ENCODE assay signal across 8 cellular contexts in genomic region chr19:45927565-45928261, GRCh38. TPM values are rescaled to one million over a fixed set of nuclear protein-coding genes. Genes with fewer than 3 reads are reported as not detected.
DNase-seq lines count a peak whose midpoint lies in the region; ATAC-seq and TF ChIP-seq lines count a peak whose summit lies in the region.

No MANE protein-coding gene starts in this region.

- ATAC-seq in HG03520 (IDR thresholded peaks at IDR 0.05; ENCODE audit: unreplicated experiment) (peak; percentile 50), GM19463 (IDR thresholded peaks at IDR 0.05; ENCODE audit: unreplicated experiment) (no peak)

- no peak for TF ChIP-seq POLR2A in lower leg skin (IDR thresholded peaks at IDR 0.05)

- intact Hi-C loops in dorsolateral prefrontal cortex (cut with DNase I) = loop anchor here in 1 of 2 donors (1.0 to 2.0 kb wide), 2 partner anchors 41 to 64 kb away; partner anchors contain the start of genes IRF2BP1 and SYMPK
- intact Hi-C loops in lower leg skin (cut with DNase I; ENCODE audit: low total_unique reads) = no loop called here

- 0 out of 2 replicates have a peak overlapping the region, but pooled peaks have one; percentile 4 for H3K4me3 ChIP-seq in GM12865 (ENCODE audit: low read depth, low read length)
- peak overlapping the region in 53 of 59 donors; percentile 1 to 58 (median 36) for H3K4me3 ChIP-seq in dorsolateral prefrontal cortex
- H3K4me3 ChIP-seq in lower leg skin (ENCODE audit: low read depth, poor library complexity, severe bottlenecking) = no peak overlapping the region

- peak overlapping the region in 1 of 59 donors; percentile 44 for H3K27ac ChIP-seq in dorsolateral prefrontal cortex

- no peak for TF ChIP-seq CTCF in GM12865 (IDR thresholded peaks at IDR 0.05; ENCODE audit: insufficient read depth, low read depth, low read length, missing control alignments)
- peak in 36 of 56 donors; percentile 8 to 50 (median 28) for TF ChIP-seq CTCF in dorsolateral prefrontal cortex (IDR thresholded peaks at IDR 0.05 in 54 of 56, conservative IDR thresholded peaks at IDR 0.05 in 2 of 56; ENCODE audit: low read depth in 1 of 56, partially characterized antibody in 56 of 56)
- TF ChIP-seq CTCF in lower leg skin (IDR thresholded peaks at IDR 0.05) = no peak

- H3K27me3 ChIP-seq in dorsolateral prefrontal cortex = no peaks in the 10 kb centered on the region

- DNase-seq in GM12865 (ENCODE audit: low read depth) (peak; percentile 95), NCI-H526 treated with DMSO at 0.1 percent for 48 hours (lab: John Stamatoyannopoulos, UW) (peak; percentile 91), dorsolateral prefrontal cortex (peak; percentile 77 to 94 (median 90)), lower leg skin (ENCODE audit: low spot score in 2 of 2) (peak; percentile 88 to 97)
- DNase-seq in activated CD4-positive, alpha-beta T cell treated with anti-CD3 and anti-CD28 coated beads for 48 hours = peak; percentile 91
- peak; percentile 76 to 85 (median 82) for DNase-seq in stimulated activated CD4-positive, alpha-beta T cell treated with anti-CD3 and anti-CD28 coated beads, TNF-alpha, amount 100 ng/mL, for 48 hours (ENCODE audit: low read depth in 3 of 3)

- WGBS in lower leg skin, 2 donors = 9% methylated on average over 33 of the region's 33 CpGs

RNA-seq across cellular contexts. Expression of gene NANOS2, which starts 13.1 kb away (rescaled TPM):
- total RNA-seq in dorsolateral prefrontal cortex (1 to 10 TPM in 1 of 120 experiments, under 1 TPM in 15, not detected in 104; 0.28 to 1.7 (median 0.49) TPM), lower leg skin (not detected)

RNA-seq across cellular contexts. Expression of gene MYPOP, which starts 25.3 kb away (rescaled TPM):
- total RNA-seq in dorsolateral prefrontal cortex (10 to 100 TPM; 17.2 to 46.3 (median 34.0) TPM), lower leg skin (1 to 10 TPM; 2.0 to 8.0 (median 7.2) TPM)

RNA-seq across cellular contexts. Expression of gene IRF2BP1, which starts 41.8 kb away (rescaled TPM):
- total RNA-seq in dorsolateral prefrontal cortex = 10 to 100 TPM; 30.3 to 53.6 (median 40.7) TPM
- total RNA-seq in lower leg skin = 10 to 100 TPM; 38.9 to 44.0 (median 42.8) TPM

RNA-seq across cellular contexts. Expression of gene NOVA2, which starts 46.0 kb away (rescaled TPM):
- total RNA-seq in dorsolateral prefrontal cortex (10 to 100 TPM; 41.1 to 95.4 (median 71.8) TPM), lower leg skin (under 1 TPM; 0.25 to 0.91 (median 0.66) TPM)

Comparison
In these comparisons a context has a peak if more than half of its experiments do, and no peak if none do; other contexts are left out.
1. CTCF ChIP-seq: peak in dorsolateral prefrontal cortex (36 of 56); none in GM12865 (single experiment) and lower leg skin (0 of 3).
2. Peak in every context shown above with its lines, with median percentiles within 50 percentile points of each other: DNase-seq.